Comparison of ENCODE assay signal across 1 cellular context in the genomic region with DNA sequence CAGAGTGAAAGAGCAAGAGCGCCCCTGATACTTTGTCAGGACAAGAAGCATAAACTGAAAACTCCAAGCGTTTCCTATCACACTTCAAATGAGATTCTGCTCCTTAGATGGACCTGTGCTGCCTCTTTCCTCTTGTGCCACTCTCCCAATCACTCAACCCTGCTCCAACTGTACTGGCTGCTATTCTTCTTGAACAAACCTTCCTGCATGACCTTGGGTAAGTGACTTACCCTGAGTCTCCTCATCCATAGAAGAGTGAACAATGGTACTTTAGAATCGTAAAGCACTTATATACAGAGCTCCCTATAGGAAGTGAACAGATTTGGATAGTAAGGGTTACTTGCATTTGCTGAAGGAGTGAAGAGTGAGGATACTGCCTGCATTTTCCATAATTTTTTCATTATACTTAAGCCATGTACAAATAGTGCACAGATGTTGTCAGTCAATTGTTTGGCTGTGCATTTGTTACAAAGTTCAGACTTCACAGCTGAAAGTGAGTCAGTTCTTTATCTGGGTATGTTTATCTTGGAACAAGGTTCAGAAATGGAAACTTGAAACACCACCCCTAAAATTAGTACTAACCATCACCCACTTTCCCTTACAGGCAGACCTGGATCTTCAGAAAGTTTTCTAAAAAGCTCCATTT.
A peak's percentile ranks its signal among the peaks of the same experiment; 100 is the strongest.
TF ChIP-seq lines count a peak whose summit lies in the region.

No MANE protein-coding gene starts in this region.

TF ChIP-seq in HepG2, 621 proteins besides CTCF, POLR2A, EP300 and RAD21 (continued from another document and continues in another):
- TF ChIP-seq KAT7 (CRISPR knock-in tag; IDR thresholded peaks at IDR 0.05; ENCODE audit: borderline replicate concordance) = 0 out of 2 replicates have a peak, but pooled peaks have one; percentile 26
- TF ChIP-seq FUBP1 (CRISPR knock-in tag; IDR thresholded peaks at IDR 0.05; ENCODE audit: borderline replicate concordance) = no peak
- TF ChIP-seq PRMT3 (CRISPR knock-in tag; IDR thresholded peaks at IDR 0.05; ENCODE audit: borderline replicate concordance, low read depth) = no peak
- TF ChIP-seq ARID4A (CRISPR knock-in tag; IDR thresholded peaks at IDR 0.05; ENCODE audit: borderline replicate concordance) = no peak; the same call in 1 of the 2 replicates
- no peak for TF ChIP-seq ZSCAN21 (CRISPR knock-in tag; IDR thresholded peaks at IDR 0.05; ENCODE audit: borderline replicate concordance)
- no peak for TF ChIP-seq CENPX (CRISPR knock-in tag; IDR thresholded peaks at IDR 0.05)
- peak; percentile 29; the same call in 1 of the 2 replicates for TF ChIP-seq SSRP1 (CRISPR knock-in tag; IDR thresholded peaks at IDR 0.05)
- no peak for TF ChIP-seq ZNF33A (CRISPR knock-in tag; IDR thresholded peaks at IDR 0.05; ENCODE audit: borderline replicate concordance)
- no peak for TF ChIP-seq ZNF75D (CRISPR knock-in tag; IDR thresholded peaks at IDR 0.05; ENCODE audit: borderline replicate concordance)
- no peak for TF ChIP-seq ZNF430 (CRISPR knock-in tag; IDR thresholded peaks at IDR 0.05)
- no peak for TF ChIP-seq ZNF567 (CRISPR knock-in tag; IDR thresholded peaks at IDR 0.05; ENCODE audit: borderline replicate concordance)
- TF ChIP-seq, protein P1, sequence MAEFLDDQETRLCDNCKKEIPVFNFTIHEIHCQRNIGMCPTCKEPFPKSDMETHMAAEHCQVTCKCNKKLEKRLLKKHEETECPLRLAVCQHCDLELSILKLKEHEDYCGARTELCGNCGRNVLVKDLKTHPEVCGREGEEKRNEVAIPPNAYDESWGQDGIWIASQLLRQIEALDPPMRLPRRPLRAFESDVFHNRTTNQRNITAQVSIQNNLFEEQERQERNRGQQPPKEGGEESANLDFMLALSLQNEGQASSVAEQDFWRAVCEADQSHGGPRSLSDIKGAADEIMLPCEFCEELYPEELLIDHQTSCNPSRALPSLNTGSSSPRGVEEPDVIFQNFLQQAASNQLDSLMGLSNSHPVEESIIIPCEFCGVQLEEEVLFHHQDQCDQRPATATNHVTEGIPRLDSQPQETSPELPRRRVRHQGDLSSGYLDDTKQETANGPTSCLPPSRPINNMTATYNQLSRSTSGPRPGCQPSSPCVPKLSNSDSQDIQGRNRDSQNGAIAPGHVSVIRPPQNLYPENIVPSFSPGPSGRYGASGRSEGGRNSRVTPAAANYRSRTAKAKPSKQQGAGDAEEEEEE (CRISPR knock-in tag; IDR thresholded peaks at IDR 0.05; ENCODE audit: borderline replicate concordance) = no peak
- TF ChIP-seq, protein P2, sequence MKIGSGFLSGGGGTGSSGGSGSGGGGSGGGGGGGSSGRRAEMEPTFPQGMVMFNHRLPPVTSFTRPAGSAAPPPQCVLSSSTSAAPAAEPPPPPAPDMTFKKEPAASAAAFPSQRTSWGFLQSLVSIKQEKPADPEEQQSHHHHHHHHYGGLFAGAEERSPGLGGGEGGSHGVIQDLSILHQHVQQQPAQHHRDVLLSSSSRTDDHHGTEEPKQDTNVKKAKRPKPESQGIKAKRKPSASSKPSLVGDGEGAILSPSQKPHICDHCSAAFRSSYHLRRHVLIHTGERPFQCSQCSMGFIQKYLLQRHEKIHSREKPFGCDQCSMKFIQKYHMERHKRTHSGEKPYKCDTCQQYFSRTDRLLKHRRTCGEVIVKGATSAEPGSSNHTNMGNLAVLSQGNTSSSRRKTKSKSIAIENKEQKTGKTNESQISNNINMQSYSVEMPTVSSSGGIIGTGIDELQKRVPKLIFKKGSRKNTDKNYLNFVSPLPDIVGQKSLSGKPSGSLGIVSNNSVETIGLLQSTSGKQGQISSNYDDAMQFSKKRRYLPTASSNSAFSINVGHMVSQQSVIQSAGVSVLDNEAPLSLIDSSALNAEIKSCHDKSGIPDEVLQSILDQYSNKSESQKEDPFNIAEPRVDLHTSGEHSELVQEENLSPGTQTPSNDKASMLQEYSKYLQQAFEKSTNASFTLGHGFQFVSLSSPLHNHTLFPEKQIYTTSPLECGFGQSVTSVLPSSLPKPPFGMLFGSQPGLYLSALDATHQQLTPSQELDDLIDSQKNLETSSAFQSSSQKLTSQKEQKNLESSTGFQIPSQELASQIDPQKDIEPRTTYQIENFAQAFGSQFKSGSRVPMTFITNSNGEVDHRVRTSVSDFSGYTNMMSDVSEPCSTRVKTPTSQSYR (CRISPR knock-in tag; IDR thresholded peaks at IDR 0.05; ENCODE audit: borderline replicate concordance) = no peak
- TF ChIP-seq ZNF773 (CRISPR knock-in tag; IDR thresholded peaks at IDR 0.05; ENCODE audit: borderline replicate concordance) = no peak
- peak; percentile 85 for TF ChIP-seq HNF4A (CRISPR knock-in tag; IDR thresholded peaks at IDR 0.05)
- TF ChIP-seq, protein P3, sequence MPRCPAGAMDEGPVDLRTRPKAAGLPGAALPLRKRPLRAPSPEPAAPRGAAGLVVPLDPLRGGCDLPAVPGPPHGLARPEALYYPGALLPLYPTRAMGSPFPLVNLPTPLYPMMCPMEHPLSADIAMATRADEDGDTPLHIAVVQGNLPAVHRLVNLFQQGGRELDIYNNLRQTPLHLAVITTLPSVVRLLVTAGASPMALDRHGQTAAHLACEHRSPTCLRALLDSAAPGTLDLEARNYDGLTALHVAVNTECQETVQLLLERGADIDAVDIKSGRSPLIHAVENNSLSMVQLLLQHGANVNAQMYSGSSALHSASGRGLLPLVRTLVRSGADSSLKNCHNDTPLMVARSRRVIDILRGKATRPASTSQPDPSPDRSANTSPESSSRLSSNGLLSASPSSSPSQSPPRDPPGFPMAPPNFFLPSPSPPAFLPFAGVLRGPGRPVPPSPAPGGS (CRISPR knock-in tag; IDR thresholded peaks at IDR 0.05) = no peak
- TF ChIP-seq, protein P4, sequence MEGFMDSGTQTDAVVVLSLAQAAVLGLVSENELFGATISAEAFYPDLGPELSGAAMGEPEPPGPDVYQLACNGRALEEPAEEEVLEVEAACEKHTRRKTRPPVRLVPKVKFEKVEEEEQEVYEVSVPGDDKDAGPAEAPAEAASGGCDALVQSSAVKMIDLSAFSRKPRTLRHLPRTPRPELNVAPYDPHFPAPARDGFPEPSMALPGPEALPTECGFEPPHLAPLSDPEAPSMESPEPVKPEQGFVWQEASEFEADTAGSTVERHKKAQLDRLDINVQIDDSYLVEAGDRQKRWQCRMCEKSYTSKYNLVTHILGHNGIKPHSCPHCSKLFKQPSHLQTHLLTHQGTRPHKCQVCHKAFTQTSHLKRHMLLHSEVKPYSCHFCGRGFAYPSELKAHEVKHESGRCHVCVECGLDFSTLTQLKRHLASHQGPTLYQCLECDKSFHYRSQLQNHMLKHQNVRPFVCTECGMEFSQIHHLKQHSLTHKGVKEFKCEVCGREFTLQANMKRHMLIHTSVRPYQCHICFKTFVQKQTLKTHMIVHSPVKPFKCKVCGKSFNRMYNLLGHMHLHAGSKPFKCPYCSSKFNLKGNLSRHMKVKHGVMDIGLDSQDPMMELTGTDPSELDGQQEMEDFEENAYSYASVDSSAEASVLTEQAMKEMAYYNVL (CRISPR knock-in tag; IDR thresholded peaks at IDR 0.05; ENCODE audit: borderline replicate concordance) = peak; percentile 70; the same call in 1 of the 2 replicates
- no peak for TF ChIP-seq ZNF496 (CRISPR knock-in tag; IDR thresholded peaks at IDR 0.05; ENCODE audit: insufficient replicate concordance)
- no peak for TF ChIP-seq POLR2G (IDR thresholded peaks at IDR 0.05; ENCODE audit: low read depth, low read length)
- TF ChIP-seq THAP8 (CRISPR knock-in tag; IDR thresholded peaks at IDR 0.05; ENCODE audit: borderline replicate concordance) = no peak
- no peak for TF ChIP-seq MED13 (CRISPR knock-in tag; IDR thresholded peaks at IDR 0.05)
- TF ChIP-seq, protein P5, sequence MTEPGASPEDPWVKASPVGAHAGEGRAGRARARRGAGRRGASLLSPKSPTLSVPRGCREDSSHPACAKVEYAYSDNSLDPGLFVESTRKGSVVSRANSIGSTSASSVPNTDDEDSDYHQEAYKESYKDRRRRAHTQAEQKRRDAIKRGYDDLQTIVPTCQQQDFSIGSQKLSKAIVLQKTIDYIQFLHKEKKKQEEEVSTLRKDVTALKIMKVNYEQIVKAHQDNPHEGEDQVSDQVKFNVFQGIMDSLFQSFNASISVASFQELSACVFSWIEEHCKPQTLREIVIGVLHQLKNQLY (CRISPR knock-in tag; IDR thresholded peaks at IDR 0.05) = no peak
- no peak for TF ChIP-seq KDM1A (CRISPR knock-in tag; IDR thresholded peaks at IDR 0.05)
- TF ChIP-seq TRIM24 (CRISPR knock-in tag; IDR thresholded peaks at IDR 0.05) = no peak
- no peak for TF ChIP-seq ATAD3A (CRISPR knock-in tag; IDR thresholded peaks at IDR 0.05)
- TF ChIP-seq JUND (CRISPR knock-in tag; IDR thresholded peaks at IDR 0.05) = peak; percentile 82
- TF ChIP-seq, protein P6, sequence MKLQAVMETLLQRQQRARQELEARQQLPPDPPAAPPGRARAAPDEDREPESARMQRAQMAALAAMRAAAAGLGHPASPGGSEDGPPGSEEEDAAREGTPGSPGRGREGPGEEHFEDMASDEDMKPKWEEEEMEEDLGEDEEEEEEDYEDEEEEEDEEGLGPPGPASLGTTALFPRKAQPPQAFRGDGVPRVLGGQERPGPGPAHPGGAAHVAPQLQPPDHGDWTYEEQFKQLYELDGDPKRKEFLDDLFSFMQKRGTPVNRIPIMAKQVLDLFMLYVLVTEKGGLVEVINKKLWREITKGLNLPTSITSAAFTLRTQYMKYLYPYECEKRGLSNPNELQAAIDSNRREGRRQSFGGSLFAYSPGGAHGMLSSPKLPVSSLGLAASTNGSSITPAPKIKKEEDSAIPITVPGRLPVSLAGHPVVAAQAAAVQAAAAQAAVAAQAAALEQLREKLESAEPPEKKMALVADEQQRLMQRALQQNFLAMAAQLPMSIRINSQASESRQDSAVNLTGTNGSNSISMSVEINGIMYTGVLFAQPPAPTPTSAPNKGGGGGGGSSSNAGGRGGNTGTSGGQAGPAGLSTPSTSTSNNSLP (IDR thresholded peaks at IDR 0.05; ENCODE audit: low read depth, low read length) = peak; percentile 43; the same call in 1 of the 2 replicates
- TF ChIP-seq ZSCAN29 (CRISPR knock-in tag; conservative IDR thresholded peaks at IDR 0.05) = no peak
